In genomic region chr4:29046716-29047115, GRCh38 we compare ENCODE assay signal across 22 cellular contexts.
DNase-seq lines count a peak whose midpoint lies in the region; TF ChIP-seq lines count a peak whose summit lies in the region.
"Had no signal": no experiment of that assay in that cellular context is flagged by ENCODE, and none has a peak within 500 bp of the region (broad histone marks: within the 10 kb centered on the region; RNA-seq: fewer than 3 reads in every experiment).

No MANE protein-coding gene starts in this region.

- intact Hi-C loops in posterior vena cava (cut with DNase I): no loop called here
- intact Hi-C loops in ovary (cut with DNase I): no loop called here

- H3K27ac ChIP-seq in osteoblast (ENCODE audit: low read depth, low read length): peak overlapping the region; percentile 12
- no peak overlapping the region for H3K27ac ChIP-seq in ovary
- H3K27ac ChIP-seq: body of pancreas, right atrium auricular region, SJCRH30, tibial nerve, WERI-Rb-1 had no signal

- no peak overlapping the region for H3K4me2 ChIP-seq in osteoblast (ENCODE audit: insufficient read depth, low read length)

- DNase-seq in GM03348 (ENCODE audit: low spot score): peak; percentile 33
- DNase-seq in adipocyte (ENCODE audit: low read depth): peak; percentile 69
- DNase-seq in fibroblast of mammary gland (ENCODE audit: low read depth): peak; percentile 60
- DNase-seq in osteoblast (ENCODE audit: insufficient read length, low spot score, missing footprints): no peak
- DNase-seq in ureter (ENCODE audit: low spot score): no peak
- no peak for DNase-seq in posterior vena cava (ENCODE audit: low spot score)
- DNase-seq in NCI-H524 treated with DMSO at 0.1 percent for 48 hours (lab: John Stamatoyannopoulos, UW): no peak
- no peak for DNase-seq in ovary
- DNase-seq: activated CD4-positive, alpha-beta T cell treated with anti-CD3 and anti-CD28 coated beads, Interleukin-2, amount 50 U/mL, for 48 hours; activated naive CD4-positive, alpha-beta T cell treated with anti-CD3 and anti-CD28 coated beads, Interleukin-2, amount 50 U/mL, for 16 hours; activated T-cell treated with anti-CD3 and anti-CD28 coated beads, Interleukin-2, amount 50 U/mL, for 24 hours; AML-193; body of pancreas; Caco-2; erythroblast; NCI-H1417; NCI-H69; SJCRH30; T-helper 17 cell; WERI-Rb-1 had no signal

- no peaks in the 10 kb centered on the region for H4K20me1 ChIP-seq in osteoblast (ENCODE audit: insufficient read depth, low read length)

- TF ChIP-seq EP300 in ovary (IDR thresholded peaks at IDR 0.05): no peak

- H3K4me3 ChIP-seq in adipocyte (ENCODE audit: low read length) (no peak overlapping the region), fibroblast of mammary gland (ENCODE audit: control insufficient read depth, low read depth, low read length) (no peak overlapping the region), osteoblast (ENCODE audit: insufficient read depth, low read length) (no peak overlapping the region), ovary (no peak overlapping the region)
- H3K4me3 ChIP-seq: body of pancreas, right atrium auricular region, SJCRH30, tibial nerve had no signal

- H3K36me3 ChIP-seq in adipocyte (ENCODE audit: control insufficient read depth, insufficient read depth, low read length, severe bottlenecking): no peaks in the 10 kb centered on the region
- H3K36me3 ChIP-seq in osteoblast (ENCODE audit: insufficient read depth, low read length): no peaks in the 10 kb centered on the region
- no peaks in the 10 kb centered on the region for H3K36me3 ChIP-seq in ovary
- H3K36me3 ChIP-seq: right atrium auricular region, SJCRH30, tibial nerve, WERI-Rb-1 had no signal

- H3K9me3 ChIP-seq in adipocyte (ENCODE audit: control insufficient read depth, low read length) (no peaks in the 10 kb centered on the region), osteoblast (ENCODE audit: low read depth, low read length) (peaks cover 3% of the 10 kb centered on the region), ovary (no peaks in the 10 kb centered on the region)
- H3K9me3 ChIP-seq: body of pancreas, Caco-2, right atrium auricular region, SJCRH30 had no signal

- no peak overlapping the region for H2AFZ ChIP-seq in osteoblast (ENCODE audit: low read length)

- TF ChIP-seq CTCF in fibroblast of mammary gland (conservative IDR thresholded peaks at IDR 0.05; ENCODE audit: control insufficient read depth, insufficient read depth, low read depth, low read length) (no peak), osteoblast (IDR thresholded peaks at IDR 0.05; ENCODE audit: extremely low read depth, low read depth, low read length) (no peak), ovary (IDR thresholded peaks at IDR 0.05) (no peak)

- H3K27me3 ChIP-seq in adipocyte (replicated peaks; ENCODE audit: control insufficient read depth, insufficient read depth, low read length) (no peaks in the 10 kb centered on the region), osteoblast (ENCODE audit: insufficient read depth, low read length) (no peaks in the 10 kb centered on the region), ovary (no peaks in the 10 kb centered on the region)
- H3K27me3 ChIP-seq: body of pancreas, right atrium auricular region, SJCRH30, tibial nerve had no signal

- no peak overlapping the region for H3K9ac ChIP-seq in adipocyte (ENCODE audit: low read length)

- TF ChIP-seq POLR2A in ovary (IDR thresholded peaks at IDR 0.05): no peak

- no peaks in the 10 kb centered on the region for H3K79me2 ChIP-seq in osteoblast (ENCODE audit: insufficient read depth, low read length)

- 76 to 91% (median 89%) methylated on average over 2 of the region's 2 CpGs for WGBS in ovary, 3 donors

- H3K4me1 ChIP-seq in adipocyte (ENCODE audit: control insufficient read depth, insufficient read depth, low read length) (peaks cover 3% of the 10 kb centered on the region), osteoblast (ENCODE audit: insufficient read depth, low read length) (no peaks in the 10 kb centered on the region), ovary (ENCODE audit: insufficient read depth) (no peaks in the 10 kb centered on the region)
- H3K4me1 ChIP-seq: body of pancreas, Caco-2, right atrium auricular region, SJCRH30, tibial nerve had no signal

Comparison
In these comparisons a context has a peak if more than half of its experiments do, and no peak if none do; other contexts are left out.
1. DNase-seq: peak in GM03348 (single experiment), adipocyte (single experiment) and fibroblast of mammary gland (single experiment); none in osteoblast (single experiment), ureter (single experiment), posterior vena cava (single experiment), NCI-H524 treated with DMSO at 0.1 percent for 48 hours (single experiment) and ovary (0 of 5).